18 cellular contexts compared by ENCODE assay signal in genomic region chr1:234861761-234862160, GRCh38.
DNase-seq lines count a peak whose midpoint lies in the region; ATAC-seq, FAIRE-seq and TF ChIP-seq lines count a peak whose summit lies in the region.
"Had no signal": no experiment of that assay in that cellular context is flagged by ENCODE, and none has a peak within 500 bp of the region (broad histone marks: within the 10 kb centered on the region; RNA-seq: fewer than 3 reads in every experiment).

No MANE protein-coding gene starts in this region.

- H3K27me3 Mint-ChIP-seq in CD4-positive, alpha-beta T cell = no peaks in the 10 kb centered on the region
- H3K27me3 Mint-ChIP-seq: IgD-negative memory B cell had no signal

- no peak overlapping the region for H3K9ac ChIP-seq in duodenal mucosa (ENCODE audit: low read depth in 1 of 2, low read length in 2 of 2)

- H3K9me3 ChIP-seq in duodenal mucosa (ENCODE audit: control insufficient read depth in 1 of 2, low read length in 2 of 2) (no peaks in the 10 kb centered on the region), pancreas (no peaks in the 10 kb centered on the region)
- H3K9me3 ChIP-seq in CD4-positive, alpha-beta T cell (ENCODE audit: control insufficient read depth, low read length) = no peaks in the 10 kb centered on the region
- H3K9me3 ChIP-seq: HAP-1 had no signal

- CTCF ChIA-PET in CD4-positive, alpha-beta T cell (lab: Charles Lee) = no interaction called here

- no peak for FAIRE-seq in pancreas (lab: Jason Lieb, UNC)
- FAIRE-seq: D721Med, G401.6, GM12891 had no signal

- DNase-seq in HT-29 (ENCODE audit: low spot score) = peak; percentile 83
- peak; percentile 61 for DNase-seq in NCI-H69 (lab: John Stamatoyannopoulos, UW)
- no peak for DNase-seq in pancreas
- DNase-seq in CD4-positive, alpha-beta T cell = no peak
- DNase-seq in brain microvascular endothelial cell = no peak
- DNase-seq in hippocampal formation (lab: John Stamatoyannopoulos, UW) = no peak
- DNase-seq in NCI-H187 (lab: John Stamatoyannopoulos, UW) = no peak
- DNase-seq: AML-193; CD4-positive, CD25-positive, alpha-beta regulatory T cell; DMS79 treated with DMSO at 0.1 percent for 48 hours; NCI-H1092; NCI-H446 had no signal

- no peaks in the 10 kb centered on the region for H3K4me1 Mint-ChIP-seq in CD4-positive, alpha-beta T cell (ENCODE audit: low read depth)

- TF ChIP-seq CTCF in pancreas (IDR thresholded peaks at IDR 0.05) = no peak
- TF ChIP-seq CTCF in CD4-positive, alpha-beta T cell (IDR thresholded peaks at IDR 0.05) = no peak
- TF ChIP-seq CTCF in brain microvascular endothelial cell (IDR thresholded peaks at IDR 0.05; ENCODE audit: low read depth, low read length, missing control alignments) = no peak

- H3K27ac ChIP-seq in duodenal mucosa (ENCODE audit: low read depth, low read length) = peak overlapping the region; percentile 54
- H3K27ac ChIP-seq in pancreas = no peak overlapping the region
- no peak overlapping the region for H3K27ac ChIP-seq in CD4-positive, alpha-beta T cell (ENCODE audit: low read depth, low read length)
- H3K27ac ChIP-seq in brain microvascular endothelial cell = no peak overlapping the region

- H3K27me3 ChIP-seq in duodenal mucosa (ENCODE audit: control insufficient read depth in 1 of 2, insufficient read depth in 2 of 2, low read length in 2 of 2) (no peaks in the 10 kb centered on the region), pancreas (no peaks in the 10 kb centered on the region), brain microvascular endothelial cell (replicated peaks) (no peaks in the 10 kb centered on the region)
- H3K27me3 ChIP-seq in CD4-positive, alpha-beta T cell (ENCODE audit: control insufficient read depth, insufficient read depth, low read length) = no peaks in the 10 kb centered on the region

- peaks cover 24 to 42% of the 10 kb centered on the region in 2 donors for H3K4me1 ChIP-seq in duodenal mucosa (ENCODE audit: control insufficient read depth in 1 of 2, insufficient read depth in 2 of 2, low read length in 2 of 2)
- H3K4me1 ChIP-seq in pancreas = peaks cover 4 to 16% (median 4%) of the 10 kb centered on the region in 3 donors
- H3K4me1 ChIP-seq: HAP-1 had no signal

- POLR2A ChIA-PET in CD4-positive, alpha-beta T cell (lab: Charles Lee) = no interaction called here

- no peak overlapping the region for H3K4me3 Mint-ChIP-seq in CD4-positive, alpha-beta T cell
- H3K4me3 Mint-ChIP-seq: CD4-positive, CD25-positive, alpha-beta regulatory T cell; IgD-negative memory B cell had no signal

- 34 to 35% methylated on average over 4 of the region's 4 CpGs for WGBS in pancreas, 2 donors

- in situ Hi-C loops in brain microvascular endothelial cell (cut with HindIII; ENCODE audit: low pct_ligation_motif_present, low sequenced_read_pairs) = no loop called here

- intact Hi-C loops in pancreas (cut with DNase I) = no loop called here
- intact Hi-C loops in CD4-positive, alpha-beta T cell (cut with DNase I, micrococcal nuclease) = no loop called here

- H3K36me3 Mint-ChIP-seq in CD4-positive, alpha-beta T cell (ENCODE audit: low read depth) = no peaks in the 10 kb centered on the region
- H3K36me3 Mint-ChIP-seq: CD4-positive, CD25-positive, alpha-beta regulatory T cell; IgD-negative memory B cell had no signal

- ATAC-seq in pancreas = peak in 3 of 4 donors; percentile 31 to 52 (median 47)
- no peak for ATAC-seq in CD4-positive, alpha-beta T cell (ENCODE audit: poor library complexity)

- no peaks in the 10 kb centered on the region for H3K36me3 ChIP-seq in duodenal mucosa (ENCODE audit: control insufficient read depth in 1 of 2, insufficient read depth in 2 of 2, low read length in 2 of 2)
- no peaks in the 10 kb centered on the region for H3K36me3 ChIP-seq in pancreas
- no peaks in the 10 kb centered on the region for H3K36me3 ChIP-seq in brain microvascular endothelial cell (replicated peaks)
- H3K36me3 ChIP-seq: HAP-1 had no signal

- H3K9me3 Mint-ChIP-seq in CD4-positive, alpha-beta T cell = no peaks in the 10 kb centered on the region

- H3K27ac Mint-ChIP-seq in CD4-positive, alpha-beta T cell = no peak overlapping the region
- H3K27ac Mint-ChIP-seq: CD4-positive, CD25-positive, alpha-beta regulatory T cell; IgD-negative memory B cell had no signal

- H3K4me3 ChIP-seq in duodenal mucosa (ENCODE audit: low read depth in 1 of 2, low read length in 2 of 2) = no peak overlapping the region
- H3K4me3 ChIP-seq in pancreas = no peak overlapping the region
- no peak overlapping the region for H3K4me3 ChIP-seq in brain microvascular endothelial cell (ENCODE audit: low read depth, low read length)
- H3K4me3 ChIP-seq: HAP-1 had no signal

Comparison
In these comparisons a context has a peak if more than half of its experiments do, and no peak if none do; other contexts are left out.
1. DNase-seq: peak in HT-29 (single experiment) and NCI-H69 (single experiment); none in pancreas (0 of 6), CD4-positive, alpha-beta T cell (0 of 10), brain microvascular endothelial cell (single experiment), hippocampal formation (0 of 2) and NCI-H187 (0 of 2).